Comparison of ENCODE assay signal across 20 cellular contexts in genomic region chr5:125189451-125190051, GRCh38.
DNase-seq lines count a peak whose midpoint lies in the region; ATAC-seq and TF ChIP-seq lines count a peak whose summit lies in the region.
"Had no signal": no experiment of that assay in that cellular context is flagged by ENCODE, and none has a peak within 500 bp of the region (broad histone marks: within the 10 kb centered on the region; RNA-seq: fewer than 3 reads in every experiment).

No MANE protein-coding gene starts in this region.

- H2AK9ac ChIP-seq in IMR-90 (replicated peaks; ENCODE audit: low read depth, low read length, poor library complexity): no peak overlapping the region

- H3K4me2 ChIP-seq in IMR-90 (ENCODE audit: low read depth, low read length): no peak overlapping the region

- no peak overlapping the region for H2BK120ac ChIP-seq in IMR-90 (ENCODE audit: low read depth, low read length)

- POLR2A ChIA-PET in IMR-90 (lab: Charles Lee; ENCODE audit: unreplicated experiment): no interaction called here

- no peak overlapping the region for H3K23ac ChIP-seq in IMR-90 (ENCODE audit: low read depth, low read length)

- BruUV-seq in IMR-90 (replicated peaks; lab: Mats Ljungman, UMichigan): no TSS peak

- no peak overlapping the region for H3K9ac ChIP-seq in IMR-90 (ENCODE audit: low read depth, low read length)

- DNase-seq in EL (peak; percentile 39), IMR-90 (peak; percentile 65), choroid plexus epithelial cell (ENCODE audit: low read depth) (peak; percentile 48), kidney tubule cell (ENCODE audit: low spot score) (peak; percentile 58), NCI-H1417 treated with DMSO at 0.1 percent for 48 hours (lab: John Stamatoyannopoulos, UW) (no peak)
- DNase-seq: activated CD8-positive, alpha-beta T cell treated with anti-CD3 and anti-CD28 coated beads, Interleukin-2, amount 10 ng/mL, durations not matched to agents 7 days and 5 days; activated T-cell treated with anti-CD3 and anti-CD28 coated beads, Interleukin-2, amount 50 U/mL, for 48 hours; body of pancreas; heart left ventricle; MG63; naive B cell; NCI-H187; psoas muscle; spleen; WERI-Rb-1 had no signal

- H3K4me3 ChIP-seq in IMR-90 (ENCODE audit: insufficient read depth, low read depth, low read length) (no peak overlapping the region), choroid plexus epithelial cell (ENCODE audit: low read depth, low read length) (no peak overlapping the region)
- H3K4me3 ChIP-seq: body of pancreas, heart left ventricle, MG63, psoas muscle, spleen had no signal

- no peak overlapping the region for H3K27ac ChIP-seq in IMR-90 (ENCODE audit: insufficient read depth, low read length)
- H3K27ac ChIP-seq: body of pancreas, heart left ventricle, psoas muscle, spleen, WERI-Rb-1 had no signal

- no peaks in the 10 kb centered on the region for H3K9me3 ChIP-seq in IMR-90 (ENCODE audit: control insufficient read depth, insufficient read depth, low read length)
- H3K9me3 ChIP-seq: body of pancreas, heart left ventricle, MG63, psoas muscle, spleen had no signal

- no peaks in the 10 kb centered on the region for H4K20me1 ChIP-seq in IMR-90 (ENCODE audit: insufficient read depth, low read length)

- H2AFZ ChIP-seq in IMR-90 (replicated peaks; ENCODE audit: low read length, poor library complexity): no peak overlapping the region

- in situ Hi-C loops in IMR-90 (cut with MboI; ENCODE audit: low sequenced_read_pairs): no loop called here

- no peak overlapping the region for H4K91ac ChIP-seq in IMR-90 (ENCODE audit: insufficient read depth, low read depth, low read length)

- no peaks in the 10 kb centered on the region for H3K9me1 ChIP-seq in IMR-90 (ENCODE audit: insufficient read depth, low read length)

- no peak overlapping the region for H2AK5ac ChIP-seq in IMR-90 (ENCODE audit: low read depth, low read length)

- no peak overlapping the region for H2BK5ac ChIP-seq in IMR-90 (ENCODE audit: low read depth, low read length, poor library complexity, severe bottlenecking)

- H3K36me3 ChIP-seq in IMR-90 (ENCODE audit: control insufficient read depth, insufficient read depth, low read length): no peaks in the 10 kb centered on the region
- H3K36me3 ChIP-seq: heart left ventricle, MG63, spleen, WERI-Rb-1 had no signal

- no peak overlapping the region for H3K14ac ChIP-seq in IMR-90 (replicated peaks; ENCODE audit: low read depth, low read length)

- no peaks in the 10 kb centered on the region for H3K4me1 ChIP-seq in IMR-90 (ENCODE audit: control insufficient read depth, insufficient read depth, low read length)
- H3K4me1 ChIP-seq: body of pancreas had no signal

- TF ChIP-seq POLR2A in IMR-90 (IDR thresholded peaks at IDR 0.05; ENCODE audit: low read depth, low read length): no peak

- WGBS in IMR-90 (ENCODE audit: extremely low coverage in 2 of 2, insufficient read length in 1 of 2), 2 experiments: no CpG with 5 or more reads among the region's 1 CpG

- dilution Hi-C loops in IMR-90 (cut with HindIII; ENCODE audit: low sequenced_read_pairs, unreplicated experiment): no loop called here

- no peaks in the 10 kb centered on the region for H3K79me1 ChIP-seq in IMR-90 (ENCODE audit: low read depth in 1 of 2, low read length in 2 of 2)

- no peak overlapping the region for H2BK15ac ChIP-seq in IMR-90 (ENCODE audit: low read depth, low read length)

- H3K18ac ChIP-seq in IMR-90 (ENCODE audit: low read depth, low read length): no peak overlapping the region

- no peak for TF ChIP-seq CTCF in IMR-90 (conservative IDR thresholded peaks at IDR 0.05; ENCODE audit: low read depth, low read length)
- TF ChIP-seq CTCF in choroid plexus epithelial cell (conservative IDR thresholded peaks at IDR 0.05; ENCODE audit: low read depth, low read length): no peak

- H4K8ac ChIP-seq in IMR-90 (ENCODE audit: low read depth in 2 of 2, low read length in 2 of 2): no peak overlapping the region

- CTCF ChIA-PET in IMR-90 (lab: Yijun Ruan, JAX): no interaction called here

- H3K27me3 ChIP-seq in IMR-90 (ENCODE audit: control insufficient read depth, insufficient read depth, low read length): no peaks in the 10 kb centered on the region
- H3K27me3 ChIP-seq: body of pancreas, heart left ventricle, MG63, spleen had no signal

- H3K56ac ChIP-seq in IMR-90 (ENCODE audit: extremely low read depth, insufficient read depth, low read length): no peak overlapping the region

- no peak for TF ChIP-seq RAD21 in IMR-90 (IDR thresholded peaks at IDR 0.05; ENCODE audit: low read length)

- H2BK20ac ChIP-seq in IMR-90 (ENCODE audit: low read depth, low read length): no peak overlapping the region

- ATAC-seq in IMR-90 (ENCODE audit: low read depth): no peak
- ATAC-seq in GM18909 (IDR thresholded peaks at IDR 0.05; ENCODE audit: poor library complexity, unreplicated experiment): no peak
- no peak for ATAC-seq in GM21367 (IDR thresholded peaks at IDR 0.05; ENCODE audit: unreplicated experiment)
- ATAC-seq in HG03565 (IDR thresholded peaks at IDR 0.05; ENCODE audit: unreplicated experiment): no peak
- ATAC-seq: activated CD8-positive, alpha-beta T cell treated with anti-CD3 and anti-CD28 coated beads, Interleukin-2, amount 10 ng/mL, durations not matched to agents 7 days and 5 days; activated naive CD4-positive, alpha-beta T cell treated with anti-CD3 and anti-CD28 coated beads, Interleukin-2, amount 50 U/mL, for 72 hours; body of pancreas; heart left ventricle; psoas muscle; Right ventricle myocardium inferior had no signal

- intact Hi-C loops in IMR-90 (cut with micrococcal nuclease): no loop called here

- H4K5ac ChIP-seq in IMR-90 (ENCODE audit: low read depth, low read length): no peak overlapping the region

- H3K4ac ChIP-seq in IMR-90 (ENCODE audit: low read depth, low read length): no peak overlapping the region

TF ChIP-seq in IMR-90, 13 proteins besides CTCF, POLR2A, EP300 and RAD21:
- TF ChIP-seq NFE2L2 (IDR thresholded peaks at IDR 0.05; ENCODE audit: low read depth, low read length) (peak; percentile 34; the same call in 1 of the 2 replicates), MAFK (IDR thresholded peaks at IDR 0.05; ENCODE audit: low read depth, low read length) (0 out of 2 replicates have a peak, but pooled peaks have one; percentile 4), MXI1 (IDR thresholded peaks at IDR 0.05; ENCODE audit: borderline replicate concordance, low read depth, low read length) (no peak), RFX5 (IDR thresholded peaks at IDR 0.05; ENCODE audit: low read depth, low read length) (no peak), SMC3 (IDR thresholded peaks at IDR 0.05; ENCODE audit: low read depth, low read length) (no peak), FOS (IDR thresholded peaks at IDR 0.05; ENCODE audit: low read depth, low read length) (peak; percentile 51), CEBPB (IDR thresholded peaks at IDR 0.05; ENCODE audit: low read depth, low read length) (0 out of 2 replicates have a peak, but pooled peaks have one; percentile 37), BHLHE40 (IDR thresholded peaks at IDR 0.05; ENCODE audit: low read depth, low read length) (no peak), RCOR1 (IDR thresholded peaks at IDR 0.05; ENCODE audit: insufficient replicate concordance, low read length) (no peak), ELK1 (IDR thresholded peaks at IDR 0.05; ENCODE audit: borderline replicate concordance, low read depth, low read length) (no peak), MAZ (IDR thresholded peaks at IDR 0.05; ENCODE audit: borderline replicate concordance, low read depth, low read length) (no peak), CHD1 (IDR thresholded peaks at IDR 0.05; ENCODE audit: low read depth, low read length) (no peak)
- TF ChIP-seq, protein P1, sequence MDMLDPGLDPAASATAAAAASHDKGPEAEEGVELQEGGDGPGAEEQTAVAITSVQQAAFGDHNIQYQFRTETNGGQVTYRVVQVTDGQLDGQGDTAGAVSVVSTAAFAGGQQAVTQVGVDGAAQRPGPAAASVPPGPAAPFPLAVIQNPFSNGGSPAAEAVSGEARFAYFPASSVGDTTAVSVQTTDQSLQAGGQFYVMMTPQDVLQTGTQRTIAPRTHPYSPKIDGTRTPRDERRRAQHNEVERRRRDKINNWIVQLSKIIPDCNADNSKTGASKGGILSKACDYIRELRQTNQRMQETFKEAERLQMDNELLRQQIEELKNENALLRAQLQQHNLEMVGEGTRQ (IDR thresholded peaks at IDR 0.05; ENCODE audit: low read depth, low read length): no peak
